Comparison of ENCODE assay signal across 6 cellular contexts in genomic region chr7:40649247-40649646, GRCh38.
"Had no signal": no experiment of that assay in that cellular context is flagged by ENCODE, and none has a peak within 500 bp of the region (broad histone marks: within the 10 kb centered on the region; RNA-seq: fewer than 3 reads in every experiment).

No MANE protein-coding gene starts in this region.

- ATAC-seq: HepG2, K562 had no signal

- DNase-seq: IMR-90, KBM-7, KG1 had no signal

- H3K27ac ChIP-seq: HL-60 had no signal
